ENCODE assay signal across 7 cellular contexts in the genomic region with DNA sequence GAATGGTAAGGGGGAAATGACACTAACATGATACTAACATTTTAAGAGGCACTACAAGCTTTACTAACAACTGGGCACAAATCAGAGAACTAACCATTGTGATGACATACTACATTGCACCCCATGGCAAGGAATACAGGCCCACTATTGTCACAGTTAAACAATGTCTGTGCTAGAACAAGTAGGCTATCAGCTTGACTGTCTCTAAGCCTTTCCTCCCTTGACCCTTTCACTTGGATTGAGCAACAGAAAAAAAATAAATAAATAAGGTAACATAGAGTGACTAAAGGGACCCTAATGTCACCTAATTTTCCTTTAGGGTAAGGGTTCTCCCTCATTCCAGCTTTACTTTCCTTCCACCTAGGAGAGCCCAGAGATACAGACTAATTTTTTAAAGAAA. TPM values are rescaled to one million over a fixed set of nuclear protein-coding genes. Genes with fewer than 3 reads are reported as not detected.
DNase-seq lines count a peak whose midpoint lies in the region; ATAC-seq, FAIRE-seq and TF ChIP-seq lines count a peak whose summit lies in the region.

No MANE protein-coding gene starts in this region.

- no peak overlapping the region for H4K5ac ChIP-seq in IMR-90 (ENCODE audit: low read depth, low read length)

- intact Hi-C loops in IMR-90 (cut with micrococcal nuclease) (no loop called here), adrenal gland (cut with DNase I) (no loop called here), kidney (cut with DNase I) (loop anchor here (10.0 kb wide), 1 partner anchor 297 kb away; no protein-coding TSS in a partner anchor), stomach (cut with DNase I; ENCODE audit: low total_unique reads) (no loop called here)

- H3K27ac ChIP-seq in IMR-90 (ENCODE audit: insufficient read depth, low read length) (no peak overlapping the region), adrenal gland (peak overlapping the region in 3 of 5 donors; percentile 39 to 99 (median 98)), kidney (ENCODE audit: low read depth in 2 of 2, low read length in 2 of 2) (no peak overlapping the region), stomach (peak overlapping the region in 4 of 5 donors; percentile 43 to 100 (median 99))

- H3K36me3 ChIP-seq in IMR-90 (ENCODE audit: control insufficient read depth, insufficient read depth, low read length) (peaks cover 62% of the 10 kb centered on the region), adrenal gland (replicated peaks in 1 of 2) (peaks cover 0 to 80% of the 10 kb centered on the region in 2 donors), kidney (ENCODE audit: control insufficient read depth in 1 of 2, insufficient read depth in 2 of 2, low read length in 2 of 2) (peaks cover 42 to 64% of the 10 kb centered on the region in 2 donors), stomach (peaks cover 71 to 80% (median 80%) of the 10 kb centered on the region in 4 donors)

- no peak overlapping the region for H3K4ac ChIP-seq in IMR-90 (ENCODE audit: low read depth, low read length)

- TF ChIP-seq EP300 in stomach (IDR thresholded peaks at IDR 0.05) = no peak

- H3K4me1 ChIP-seq in IMR-90 (ENCODE audit: control insufficient read depth, insufficient read depth, low read length) (peaks cover 2% of the 10 kb centered on the region; the same call in 1 of the 2 replicates), adrenal gland (replicated peaks in 1 of 2) (peaks cover 66 to 73% of the 10 kb centered on the region in 2 donors), kidney (ENCODE audit: control insufficient read depth in 1 of 2, insufficient read depth in 1 of 2, low read depth in 1 of 2, low read length in 2 of 2) (peaks cover 27 to 28% of the 10 kb centered on the region in 2 donors), stomach (peaks cover 57 to 76% (median 70%) of the 10 kb centered on the region in 4 donors)

- POLR2A ChIA-PET in IMR-90 (lab: Charles Lee; ENCODE audit: unreplicated experiment) = interaction anchor here (0.5 to 3.0 kb wide), 7 partner anchors 106 to 647 kb away, joined by 3 to 15 read pairs (median 3); no protein-coding TSS in a partner anchor

- H2AFZ ChIP-seq in IMR-90 (replicated peaks; ENCODE audit: low read length, poor library complexity) = no peak overlapping the region

- no peak overlapping the region for H2AK9ac ChIP-seq in IMR-90 (replicated peaks; ENCODE audit: low read depth, low read length, poor library complexity)

- peaks cover 94% of the 10 kb centered on the region for H4K20me1 ChIP-seq in IMR-90 (ENCODE audit: insufficient read depth, low read length)

- peaks cover 0 to 29% of the 10 kb centered on the region in 2 experiments; a peak in 2 of 4 replicates for H3K79me1 ChIP-seq in IMR-90 (ENCODE audit: low read depth in 1 of 2, low read length in 2 of 2)

- H3K56ac ChIP-seq in IMR-90 (ENCODE audit: extremely low read depth, insufficient read depth, low read length) = peak overlapping the region; percentile 36; the same call in 1 of the 2 replicates

- H2BK120ac ChIP-seq in IMR-90 (ENCODE audit: low read depth, low read length) = no peak overlapping the region

- H4K8ac ChIP-seq in IMR-90 (ENCODE audit: low read depth in 2 of 2, low read length in 2 of 2) = no peak overlapping the region

- no TSS peak for BruUV-seq in IMR-90 (replicated peaks; lab: Mats Ljungman, UMichigan)

- no peak overlapping the region for H2AK5ac ChIP-seq in IMR-90 (ENCODE audit: low read depth, low read length)

- no peak for TF ChIP-seq RAD21 in IMR-90 (IDR thresholded peaks at IDR 0.05; ENCODE audit: low read length)

- H3K9me3 ChIP-seq in IMR-90 (ENCODE audit: control insufficient read depth, insufficient read depth, low read length) = no peaks in the 10 kb centered on the region
- no peaks in the 10 kb centered on the region for H3K9me3 ChIP-seq in adrenal gland (replicated peaks in 1 of 3)
- H3K9me3 ChIP-seq in kidney (ENCODE audit: control insufficient read depth in 1 of 2, low read length in 2 of 2) = no peaks in the 10 kb centered on the region
- H3K9me3 ChIP-seq in stomach = no peaks in the 10 kb centered on the region

- H3K4me2 ChIP-seq in IMR-90 (ENCODE audit: low read depth, low read length) = peak overlapping the region; percentile 89

- TF ChIP-seq POLR2A in IMR-90 (IDR thresholded peaks at IDR 0.05; ENCODE audit: low read depth, low read length) (no peak; the same call in 1 of the 2 replicates), adrenal gland (IDR thresholded peaks at IDR 0.05) (no peak), stomach (IDR thresholded peaks at IDR 0.05) (no peak)

- no peak overlapping the region for H2BK20ac ChIP-seq in IMR-90 (ENCODE audit: low read depth, low read length)

- ATAC-seq in IMR-90 (ENCODE audit: low read depth) = no peak
- no peak for ATAC-seq in HG02798 (IDR thresholded peaks at IDR 0.05; ENCODE audit: poor library complexity, unreplicated experiment)

- CTCF ChIA-PET in IMR-90 (lab: Yijun Ruan, JAX) = interaction anchor here (0.9 kb wide), 1 partner anchor 185 kb away, joined by 3 read pairs; no protein-coding TSS in a partner anchor

- no peak for FAIRE-seq in kidney (lab: Jason Lieb, UNC)
- no peak for FAIRE-seq in HTR-8/SVneo (lab: Jason Lieb, UNC)

- H3K23ac ChIP-seq in IMR-90 (ENCODE audit: low read depth, low read length) = peak overlapping the region; percentile 50; the same call in 1 of the 2 replicates

- H3K9ac ChIP-seq in IMR-90 (ENCODE audit: low read depth, low read length) (peak overlapping the region; percentile 97), kidney (ENCODE audit: low read length in 2 of 2) (peak overlapping the region; percentile 50 to 62)

- dilution Hi-C loops in IMR-90 (cut with HindIII; ENCODE audit: low sequenced_read_pairs, unreplicated experiment) = no loop called here

- H3K27me3 ChIP-seq in IMR-90 (ENCODE audit: control insufficient read depth, insufficient read depth, low read length) (no peaks in the 10 kb centered on the region), adrenal gland (no peaks in the 10 kb centered on the region), stomach (no peaks in the 10 kb centered on the region)

- DNase-seq in IMR-90 (no peak), adrenal gland (no peak), kidney (no peak), stomach (no peak), AG20443 (ENCODE audit: low spot score) (no peak), HTR-8/SVneo (ENCODE audit: insufficient read length, low spot score) (no peak)

- H3K4me3 ChIP-seq in IMR-90 (ENCODE audit: insufficient read depth, low read depth, low read length) (peak overlapping the region; percentile 38), adrenal gland (peak overlapping the region in 2 of 4 donors; percentile 86 to 88), kidney (ENCODE audit: low read length in 2 of 2) (peak overlapping the region; percentile 76 to 90), stomach (peak overlapping the region; percentile 94 to 100 (median 96))

- no peak overlapping the region; the same call in 1 of the 2 replicates for H3K18ac ChIP-seq in IMR-90 (ENCODE audit: low read depth, low read length)

- in situ Hi-C loops in IMR-90 (cut with MboI; ENCODE audit: low sequenced_read_pairs) = no loop called here

- no peak overlapping the region for H4K91ac ChIP-seq in IMR-90 (ENCODE audit: insufficient read depth, low read depth, low read length)

- peak overlapping the region; percentile 19 for H3K14ac ChIP-seq in IMR-90 (replicated peaks; ENCODE audit: low read depth, low read length)

- H2BK15ac ChIP-seq in IMR-90 (ENCODE audit: low read depth, low read length) = no peak overlapping the region

- no peaks in the 10 kb centered on the region for H3K9me1 ChIP-seq in IMR-90 (ENCODE audit: insufficient read depth, low read length)

- TF ChIP-seq CTCF in IMR-90 (conservative IDR thresholded peaks at IDR 0.05; ENCODE audit: low read depth, low read length) = no peak
- TF ChIP-seq CTCF in adrenal gland (IDR thresholded peaks at IDR 0.05) = no peak
- no peak for TF ChIP-seq CTCF in kidney (IDR thresholded peaks at IDR 0.05; ENCODE audit: borderline replicate concordance, extremely low read depth, insufficient read depth)
- no peak for TF ChIP-seq CTCF in stomach (IDR thresholded peaks at IDR 0.05)

- H2BK5ac ChIP-seq in IMR-90 (ENCODE audit: low read depth, low read length, poor library complexity, severe bottlenecking) = peak overlapping the region; percentile 84

TF ChIP-seq in IMR-90, 13 proteins besides CTCF, POLR2A, EP300 and RAD21:
- no peak for TF ChIP-seq MAZ (IDR thresholded peaks at IDR 0.05; ENCODE audit: borderline replicate concordance, low read depth, low read length)
- TF ChIP-seq RCOR1 (IDR thresholded peaks at IDR 0.05; ENCODE audit: insufficient replicate concordance, low read length) = no peak
- TF ChIP-seq CEBPB (IDR thresholded peaks at IDR 0.05; ENCODE audit: low read depth, low read length) = peak; percentile 60; the same call in 1 of the 2 replicates
- no peak for TF ChIP-seq BHLHE40 (IDR thresholded peaks at IDR 0.05; ENCODE audit: low read depth, low read length)
- TF ChIP-seq, protein P1, sequence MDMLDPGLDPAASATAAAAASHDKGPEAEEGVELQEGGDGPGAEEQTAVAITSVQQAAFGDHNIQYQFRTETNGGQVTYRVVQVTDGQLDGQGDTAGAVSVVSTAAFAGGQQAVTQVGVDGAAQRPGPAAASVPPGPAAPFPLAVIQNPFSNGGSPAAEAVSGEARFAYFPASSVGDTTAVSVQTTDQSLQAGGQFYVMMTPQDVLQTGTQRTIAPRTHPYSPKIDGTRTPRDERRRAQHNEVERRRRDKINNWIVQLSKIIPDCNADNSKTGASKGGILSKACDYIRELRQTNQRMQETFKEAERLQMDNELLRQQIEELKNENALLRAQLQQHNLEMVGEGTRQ (IDR thresholded peaks at IDR 0.05; ENCODE audit: low read depth, low read length) = no peak
- TF ChIP-seq, protein P2, sequence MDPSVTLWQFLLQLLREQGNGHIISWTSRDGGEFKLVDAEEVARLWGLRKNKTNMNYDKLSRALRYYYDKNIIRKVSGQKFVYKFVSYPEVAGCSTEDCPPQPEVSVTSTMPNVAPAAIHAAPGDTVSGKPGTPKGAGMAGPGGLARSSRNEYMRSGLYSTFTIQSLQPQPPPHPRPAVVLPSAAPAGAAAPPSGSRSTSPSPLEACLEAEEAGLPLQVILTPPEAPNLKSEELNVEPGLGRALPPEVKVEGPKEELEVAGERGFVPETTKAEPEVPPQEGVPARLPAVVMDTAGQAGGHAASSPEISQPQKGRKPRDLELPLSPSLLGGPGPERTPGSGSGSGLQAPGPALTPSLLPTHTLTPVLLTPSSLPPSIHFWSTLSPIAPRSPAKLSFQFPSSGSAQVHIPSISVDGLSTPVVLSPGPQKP (IDR thresholded peaks at IDR 0.05; ENCODE audit: borderline replicate concordance, low read depth, low read length) = no peak

RNA-seq across cellular contexts. Expression of a gene that starts 4.4 kb away (rescaled TPM):
- total RNA-seq in IMR-90 (2012; rRNA removed) = 881 and 1,389 TPM in 2 replicates
- 213 and 313 TPM in 2 replicates for polyA plus RNA-seq in IMR-90 (2012; rRNA removed)
- polyA plus RNA-seq in IMR-90 (2012; cell fraction: cytosol; rRNA removed) = 33.9 and 129 TPM in 2 replicates
- 118 and 947 TPM in 2 replicates for polyA plus RNA-seq in IMR-90 (2012; cell fraction: nucleus; rRNA removed; ENCODE audit: low replicate concordance)
- 100 to 1,000 TPM; 128 to 948 (median 375) TPM for total RNA-seq in adrenal gland
- 100 to 1,000 TPM in 2 of 3 donors, 10 to 100 TPM in 1; 94.6 to 119 (median 108) TPM for polyA plus RNA-seq in adrenal gland
- 189 TPM for total RNA-seq in kidney
- polyA plus RNA-seq in kidney (ENCODE audit: insufficient read depth, low read depth, low replicate concordance) = 38.6 TPM
- 100 to 1,000 TPM; 141 to 716 (median 250) TPM for total RNA-seq in stomach
- polyA plus RNA-seq in stomach = 10 to 100 TPM; 26.6 to 88.6 (median 27.2) TPM

Comparison
In these comparisons a context has a peak if more than half of its experiments do, and no peak if none do; other contexts are left out.
1. H3K27ac ChIP-seq: peak in adrenal gland (3 of 5) and stomach (4 of 5); none in IMR-90 (single experiment) and kidney (0 of 2).